Comparison of ENCODE assay signal across 24 cellular contexts in the genomic region with DNA sequence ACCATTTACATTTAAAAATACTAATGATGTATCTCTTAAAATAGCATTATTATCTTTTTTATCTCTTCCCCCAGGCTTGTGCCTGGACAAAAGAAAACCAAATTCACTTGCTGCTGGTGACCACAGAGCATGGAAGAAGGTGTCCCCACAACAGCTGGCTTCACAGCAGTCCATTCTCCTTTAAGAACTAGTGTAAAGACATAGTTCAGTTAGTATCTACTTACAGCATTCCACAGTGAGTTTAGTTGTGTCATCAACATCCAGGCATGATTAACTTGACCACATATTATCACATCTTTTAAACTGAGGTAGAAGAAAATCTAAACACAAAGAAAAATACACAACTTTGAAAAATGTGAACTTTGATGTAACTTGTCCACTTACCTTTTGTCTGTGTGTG. TPM values are rescaled to one million over a fixed set of nuclear protein-coding genes. Genes with fewer than 3 reads are reported as not detected.
DNase-seq lines count a peak whose midpoint lies in the region; ATAC-seq and TF ChIP-seq lines count a peak whose summit lies in the region.
"Had no signal": no experiment of that assay in that cellular context is flagged by ENCODE, and none has a peak within 500 bp of the region (broad histone marks: within the 10 kb centered on the region; RNA-seq: fewer than 3 reads in every experiment).

No MANE protein-coding gene starts in this region.

- H3K27me3 Mint-ChIP-seq in activated CD4-positive, alpha-beta memory T cell treated with anti-CD3 and anti-CD28 coated beads for 36 hours: no peaks in the 10 kb centered on the region
- H3K27me3 Mint-ChIP-seq in effector memory CD8-positive, alpha-beta T cell: no peaks in the 10 kb centered on the region
- H3K27me3 Mint-ChIP-seq: activated CD4-positive, alpha-beta T cell treated with anti-CD3 and anti-CD28 coated beads, Interleukin-2, amount 10 ng/mL, durations not matched to agents 24 days and 14 days; central memory CD8-positive, alpha-beta T cell had no signal

- no peak overlapping the region for H3K27ac Mint-ChIP-seq in activated CD4-positive, alpha-beta memory T cell treated with anti-CD3 and anti-CD28 coated beads for 36 hours
- no peak overlapping the region for H3K27ac Mint-ChIP-seq in effector memory CD8-positive, alpha-beta T cell
- H3K27ac Mint-ChIP-seq: activated CD4-positive, alpha-beta T cell treated with anti-CD3 and anti-CD28 coated beads, Interleukin-2, amount 10 ng/mL, durations not matched to agents 24 days and 14 days; HFFc6; nephron had no signal

- no peaks in the 10 kb centered on the region for H3K4me1 Mint-ChIP-seq in activated CD4-positive, alpha-beta memory T cell treated with anti-CD3 and anti-CD28 coated beads for 36 hours (ENCODE audit: low read depth)
- H3K4me1 Mint-ChIP-seq in effector memory CD8-positive, alpha-beta T cell (ENCODE audit: low read depth in 2 of 2): no peaks in the 10 kb centered on the region
- H3K4me1 Mint-ChIP-seq: activated CD4-positive, alpha-beta T cell treated with anti-CD3 and anti-CD28 coated beads, Interleukin-2, amount 10 ng/mL, durations not matched to agents 24 days and 14 days; central memory CD8-positive, alpha-beta T cell; mesothelial cell of epicardium; nephron had no signal

- intact Hi-C loops in activated CD4-positive, alpha-beta memory T cell treated with anti-CD3 and anti-CD28 coated beads for 36 hours (cut with micrococcal nuclease): loop anchor here (5.0 kb wide), 1 partner anchor 50 kb away; no protein-coding TSS in a partner anchor

- H3K4me3 ChIP-seq in epithelial cell of esophagus (ENCODE audit: low read length): no peak overlapping the region
- H3K4me3 ChIP-seq: A549, upper lobe of left lung had no signal

- TF ChIP-seq CTCF in epithelial cell of esophagus (IDR thresholded peaks at IDR 0.05; ENCODE audit: insufficient read depth, low read depth, low read length, missing control alignments): no peak
- TF ChIP-seq CTCF in omental fat pad (IDR thresholded peaks at IDR 0.05): no peak

- no peaks in the 10 kb centered on the region for H3K36me3 Mint-ChIP-seq in activated CD4-positive, alpha-beta memory T cell treated with anti-CD3 and anti-CD28 coated beads for 36 hours
- H3K36me3 Mint-ChIP-seq in effector memory CD8-positive, alpha-beta T cell (ENCODE audit: insufficient read depth): no peaks in the 10 kb centered on the region
- H3K36me3 Mint-ChIP-seq: mesothelial cell of epicardium had no signal

- POLR2A ChIA-PET in activated CD4-positive, alpha-beta memory T cell treated with anti-CD3 and anti-CD28 coated beads for 36 hours (lab: Charles Lee): no interaction called here

- DNase-seq in AG08395 (ENCODE audit: low spot score) (peak; percentile 31), NCI-H226 (peak; percentile 64), epithelial cell of esophagus (ENCODE audit: low read depth) (peak; percentile 30), kidney glomerular epithelial cell (lab: John Stamatoyannopoulos, UW) (peak; percentile 7), omental fat pad (ENCODE audit: low spot score) (no peak)
- no peak for DNase-seq in activated CD4-positive, alpha-beta memory T cell treated with anti-CD3 and anti-CD28 coated beads for 36 hours
- no peak for DNase-seq in effector memory CD8-positive, alpha-beta T cell
- DNase-seq: activated CD4-positive, alpha-beta T cell treated with anti-CD3 and anti-CD28 coated beads, Interleukin-2, amount 10 ng/mL, durations not matched to agents 24 days and 14 days; activated CD8-positive, alpha-beta memory T cell treated with anti-CD3 and anti-CD28 coated beads, Interleukin-2, amount 50 U/mL, for 4 hours; activated effector memory CD4-positive, alpha-beta T cell treated with Interleukin-2 at 50 U/mL for 16 hours; DMS 273 treated with DMSO at 0.1 percent for 48 hours; effector CD4-positive, alpha-beta T cell; HFFc6; NCI-H1092 treated with DMSO at 0.1 percent for 48 hours; NCI-H2029 treated with DMSO at 0.1 percent for 48 hours; NCI-H510A treated with DMSO at 0.1 percent for 48 hours; posterior cingulate gyrus; stimulated activated CD4-positive, alpha-beta T cell treated with anti-CD3 and anti-CD28 coated beads, Interleukin-4, amount 100 ng/mL, for 24 hours; upper lobe of left lung had no signal

- H3K9me3 Mint-ChIP-seq in activated CD4-positive, alpha-beta memory T cell treated with anti-CD3 and anti-CD28 coated beads for 36 hours: no peaks in the 10 kb centered on the region
- no peaks in the 10 kb centered on the region for H3K9me3 Mint-ChIP-seq in effector memory CD8-positive, alpha-beta T cell
- H3K9me3 Mint-ChIP-seq: activated CD4-positive, alpha-beta T cell treated with anti-CD3 and anti-CD28 coated beads, Interleukin-2, amount 10 ng/mL, durations not matched to agents 24 days and 14 days; central memory CD8-positive, alpha-beta T cell; HFFc6; mesothelial cell of epicardium had no signal

- CTCF ChIA-PET in activated CD4-positive, alpha-beta memory T cell treated with anti-CD3 and anti-CD28 coated beads for 36 hours (lab: Charles Lee): no interaction called here

- no peak overlapping the region for H3K4me3 Mint-ChIP-seq in activated CD4-positive, alpha-beta memory T cell treated with anti-CD3 and anti-CD28 coated beads for 36 hours
- no peak overlapping the region for H3K4me3 Mint-ChIP-seq in effector memory CD8-positive, alpha-beta T cell
- H3K4me3 Mint-ChIP-seq: activated CD4-positive, alpha-beta T cell treated with anti-CD3 and anti-CD28 coated beads, Interleukin-2, amount 10 ng/mL, durations not matched to agents 24 days and 14 days; central memory CD8-positive, alpha-beta T cell; HFFc6; mesothelial cell of epicardium; nephron had no signal

- ATAC-seq in omental fat pad (ENCODE audit: low FRiP score): no peak
- ATAC-seq in HG03159 (IDR thresholded peaks at IDR 0.05; ENCODE audit: unreplicated experiment): no peak
- no peak for ATAC-seq in effector memory CD8-positive, alpha-beta T cell (replicated peaks)
- ATAC-seq: A549 had no signal

RNA-seq across cellular contexts. Expression of gene LRRC17, which starts 55.0 kb away (rescaled TPM):
- 1 to 10 TPM in 2 of 4 donors, under 1 TPM in 1, not detected in 1; 0.69 to 3.2 (median 2.6) TPM for total RNA-seq in omental fat pad
- total RNA-seq in activated CD4-positive, alpha-beta memory T cell treated with anti-CD3 and anti-CD28 coated beads for 36 hours: under 1 TPM in 1 of 2 experiments, not detected in 1; 0.33 TPM
- total RNA-seq: activated CD4-positive, alpha-beta T cell treated with anti-CD3 and anti-CD28 coated beads, Interleukin-2, amount 10 ng/mL, durations not matched to agents 24 days and 14 days had no signal

Comparison
In these comparisons a context has a peak if more than half of its experiments do, and no peak if none do; other contexts are left out.
1. DNase-seq: peak in AG08395 (single experiment), NCI-H226 (single experiment), epithelial cell of esophagus (single experiment) and kidney glomerular epithelial cell (single experiment); none in omental fat pad (single experiment), activated CD4-positive, alpha-beta memory T cell treated with anti-CD3 and anti-CD28 coated beads for 36 hours (single experiment) and effector memory CD8-positive, alpha-beta T cell (0 of 3).